12 cellular contexts compared by ENCODE assay signal in genomic region chr14:92701826-92702225, GRCh38. TPM values are rescaled to one million over a fixed set of nuclear protein-coding genes. Genes with fewer than 3 reads are reported as not detected.
DNase-seq lines count a peak whose midpoint lies in the region; ATAC-seq and TF ChIP-seq lines count a peak whose summit lies in the region.
"Had no signal": no experiment of that assay in that cellular context is flagged by ENCODE, and none has a peak within 500 bp of the region (broad histone marks: within the 10 kb centered on the region; RNA-seq: fewer than 3 reads in every experiment).

No MANE protein-coding gene starts in this region.

- TF ChIP-seq CTCF in chondrocyte (IDR thresholded peaks at IDR 0.05) (no peak), upper lobe of right lung (IDR thresholded peaks at IDR 0.05) (no peak)

- H3K27ac Mint-ChIP-seq in chondrocyte (ENCODE audit: unreplicated experiment) (no peak overlapping the region), naive B cell (peak overlapping the region; percentile 57 to 99 (median 93))
- H3K27ac Mint-ChIP-seq: CD8-positive, alpha-beta T cell had no signal

- intact Hi-C loops in upper lobe of right lung (cut with DNase I) = no loop called here

- H4K20me1 ChIP-seq in BLaER1 = no peaks in the 10 kb centered on the region

- H3K27ac ChIP-seq in BLaER1 (0 out of 2 replicates have a peak overlapping the region, but pooled peaks have one; percentile 31), upper lobe of right lung (no peak overlapping the region)

- H3K4me3 ChIP-seq in BLaER1 (no peak overlapping the region), upper lobe of right lung (no peak overlapping the region)
- H3K4me3 ChIP-seq: K562 had no signal

- H3K36me3 ChIP-seq in BLaER1 (peaks cover 6% of the 10 kb centered on the region; the same call in 1 of the 2 replicates), upper lobe of right lung (peaks cover 36% of the 10 kb centered on the region)

- peak; percentile 53 for DNase-seq in chondrocyte (ENCODE audit: low spot score)
- DNase-seq in naive B cell = no peak
- DNase-seq in upper lobe of right lung = peak; percentile 21
- no peak for DNase-seq in effector CD8-positive, alpha-beta T cell (lab: John Stamatoyannopoulos, UW)
- no peak for DNase-seq in dedifferentiated amniotic fluid mesenchymal stem cell (ENCODE audit: extremely low spot score)
- DNase-seq in COLO668 (lab: John Stamatoyannopoulos, UW; ENCODE audit: unreplicated experiment) = no peak
- DNase-seq: ACHN; CD8-positive, alpha-beta T cell; DMS53 had no signal

- H3K4me1 ChIP-seq in BLaER1 (peaks cover 67% of the 10 kb centered on the region), upper lobe of right lung (peaks cover 4% of the 10 kb centered on the region)

- H3K36me3 Mint-ChIP-seq in chondrocyte (ENCODE audit: low read depth) = peaks cover 22% of the 10 kb centered on the region
- H3K36me3 Mint-ChIP-seq in naive B cell = no peaks in the 10 kb centered on the region

- ATAC-seq in naive B cell (ENCODE audit: low read depth in 2 of 2) (no peak), upper lobe of right lung (no peak)
- ATAC-seq: CD8-positive, alpha-beta T cell; HCT116; K562 had no signal

- H3K4me3 Mint-ChIP-seq in chondrocyte (ENCODE audit: unreplicated experiment) (no peak overlapping the region), naive B cell (peak overlapping the region in 4 of 8 donors; percentile 2 to 58 (median 26))
- H3K4me3 Mint-ChIP-seq: CD8-positive, alpha-beta T cell had no signal

- H3K4me2 ChIP-seq in BLaER1 = peak overlapping the region; percentile 77

- no peaks in the 10 kb centered on the region for H3K9me3 Mint-ChIP-seq in chondrocyte (ENCODE audit: low read depth)
- no peaks in the 10 kb centered on the region for H3K9me3 Mint-ChIP-seq in naive B cell
- H3K9me3 Mint-ChIP-seq: CD8-positive, alpha-beta T cell had no signal

- peaks cover 3% of the 10 kb centered on the region for H3K27me3 Mint-ChIP-seq in chondrocyte (ENCODE audit: low read depth)
- no peaks in the 10 kb centered on the region for H3K27me3 Mint-ChIP-seq in naive B cell

- H3K4me1 Mint-ChIP-seq in chondrocyte (ENCODE audit: low read depth) = no peaks in the 10 kb centered on the region
- peaks cover 37 to 86% (median 85%) of the 10 kb centered on the region in 3 donors for H3K4me1 Mint-ChIP-seq in naive B cell

- no peaks in the 10 kb centered on the region for H3K9me3 ChIP-seq in BLaER1
- no peaks in the 10 kb centered on the region for H3K9me3 ChIP-seq in upper lobe of right lung

- no peaks in the 10 kb centered on the region for H3K27me3 ChIP-seq in BLaER1
- H3K27me3 ChIP-seq in upper lobe of right lung = no peaks in the 10 kb centered on the region

- no peak overlapping the region for H3K9ac ChIP-seq in BLaER1

RNA-seq across cellular contexts. Expression of gene LGMN, which starts 46.6 kb away (rescaled TPM):
- total RNA-seq in chondrocyte = 72.2 to 134 TPM (median 130 TPM) in 3 replicates
- polyA plus RNA-seq in naive B cell (ENCODE audit: low read depth in 6 of 6) = 10 to 100 TPM in 4 of 6 donors, 1 to 10 TPM in 2; 9.1 to 22.1 (median 13.2) TPM
- total RNA-seq in upper lobe of right lung = 140 TPM

Comparison
In these comparisons a context has a peak if more than half of its experiments do, and no peak if none do; other contexts are left out.
1. DNase-seq: peak in chondrocyte (single experiment) and upper lobe of right lung (single experiment); none in naive B cell (single experiment), effector CD8-positive, alpha-beta T cell (single experiment), dedifferentiated amniotic fluid mesenchymal stem cell (single experiment) and COLO668 (single experiment).